Comparison of ENCODE assay signal across 19 cellular contexts in the genomic region with DNA sequence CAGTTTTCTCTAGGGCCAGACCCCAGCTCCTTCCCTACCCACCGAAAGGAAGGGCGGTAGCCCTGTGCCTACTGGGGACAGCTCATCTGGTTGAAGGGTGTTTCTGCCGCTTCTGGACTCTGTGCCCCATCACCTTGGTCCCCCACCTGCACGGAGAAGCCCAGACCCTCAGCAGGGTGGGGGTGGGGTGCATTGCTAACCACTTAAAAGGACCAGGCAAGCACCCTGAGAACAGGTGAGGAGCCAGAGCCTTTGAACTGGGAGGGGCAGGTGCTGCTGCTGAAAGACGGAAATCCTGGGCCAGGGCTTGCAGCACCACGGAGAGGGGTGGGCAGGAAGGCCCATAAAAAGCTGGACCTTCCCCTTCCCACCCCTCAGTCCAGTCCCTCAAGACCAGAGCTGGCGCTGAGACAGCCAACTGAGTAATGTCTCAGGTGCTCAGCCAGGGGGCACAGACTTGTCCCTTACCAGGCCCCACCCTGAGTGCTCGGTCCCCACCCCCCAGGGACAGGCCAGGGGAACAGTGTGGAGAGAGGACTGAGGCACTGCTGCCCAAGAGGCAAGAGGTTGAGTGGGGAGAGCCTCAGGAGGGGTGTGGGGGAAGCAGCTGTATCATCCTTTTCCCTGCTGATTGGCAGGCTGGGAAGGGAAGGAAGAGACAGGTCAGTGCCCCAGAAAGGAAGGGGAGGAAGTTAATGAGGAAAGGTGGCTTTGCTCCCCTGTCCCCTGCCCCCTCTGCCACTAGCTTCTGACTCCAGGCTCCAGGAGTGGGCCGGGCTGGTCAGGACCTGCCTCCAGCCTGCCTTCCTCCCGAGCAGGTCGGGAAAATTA. TPM values are rescaled to one million over a fixed set of nuclear protein-coding genes. Genes with fewer than 3 reads are reported as not detected.
DNase-seq lines count a peak whose midpoint lies in the region; ATAC-seq, FAIRE-seq and TF ChIP-seq lines count a peak whose summit lies in the region.
"Had no signal": no experiment of that assay in that cellular context is flagged by ENCODE, and none has a peak within 500 bp of the region (broad histone marks: within the 10 kb centered on the region; RNA-seq: fewer than 3 reads in every experiment).

No MANE protein-coding gene starts in this region.

- H3K27ac Mint-ChIP-seq in CD4-positive, alpha-beta memory T cell = peak overlapping the region in 1 of 7 donors; percentile 63
- peak overlapping the region in 5 of 9 donors; percentile 8 to 64 (median 26) for H3K27ac Mint-ChIP-seq in naive thymus-derived CD4-positive, alpha-beta T cell

- no peaks in the 10 kb centered on the region for H4K20me1 ChIP-seq in K562 (replicated peaks; ENCODE audit: control insufficient read depth, insufficient read depth, low read length)

- H3K4me1 ChIP-seq in CD4-positive, alpha-beta memory T cell (ENCODE audit: insufficient read depth, low read length) = peaks cover 41% of the 10 kb centered on the region
- peaks cover 29 to 30% of the 10 kb centered on the region in 2 experiments for H3K4me1 ChIP-seq in K562 (replicated peaks in 1 of 2; ENCODE audit: control insufficient read depth in 2 of 2, insufficient read depth in 2 of 2, low read length in 2 of 2)
- peaks cover 0 to 31% of the 10 kb centered on the region in 2 donors for H3K4me1 ChIP-seq in naive thymus-derived CD4-positive, alpha-beta T cell (ENCODE audit: control insufficient read depth in 2 of 2, insufficient read depth in 2 of 2, low read length in 2 of 2)
- H3K4me1 ChIP-seq: BE2C had no signal

- ATAC-seq in K562 (no peak), Right ventricle myocardium superior (ENCODE audit: poor library complexity) (no peak)
- ATAC-seq in naive thymus-derived CD4-positive, alpha-beta T cell = peak; percentile 36
- ATAC-seq: activated naive CD4-positive, alpha-beta T cell treated with anti-CD3 and anti-CD28 coated beads, Interleukin-2, amount 50 U/mL, for 72 hours had no signal

- no peaks in the 10 kb centered on the region for H3K9me3 ChIP-seq in CD4-positive, alpha-beta memory T cell (ENCODE audit: control insufficient read depth in 1 of 2, low read length in 2 of 2)
- no peaks in the 10 kb centered on the region for H3K9me3 ChIP-seq in K562 (replicated peaks; ENCODE audit: control insufficient read depth, insufficient read depth, low read depth, low read length)
- H3K9me3 ChIP-seq in naive thymus-derived CD4-positive, alpha-beta T cell (ENCODE audit: control insufficient read depth in 2 of 3, low read length in 3 of 3) = no peaks in the 10 kb centered on the region
- H3K9me3 ChIP-seq: BE2C, left ventricle myocardium inferior, thoracic aorta had no signal

- H2AFZ ChIP-seq in K562 (ENCODE audit: low read depth, low read length) = no peak overlapping the region

- H3K9ac ChIP-seq in K562 (ENCODE audit: insufficient read depth in 1 of 2, low read depth in 2 of 2, low read length in 2 of 2) = peak overlapping the region in 1 of 2 experiments; percentile 73; a peak in 2 of 4 replicates

- TF ChIP-seq RAD21 in K562 (CRISPR knock-in tag; conservative IDR thresholded peaks at IDR 0.05 in 1 of 2, IDR thresholded peaks at IDR 0.05 in 1 of 2) = no peak

- FAIRE-seq in K562 (lab: Jason Lieb, UNC) = no peak

- no peak overlapping the region for H3K27ac ChIP-seq in CD4-positive, alpha-beta memory T cell (ENCODE audit: low read depth, low read length)
- no peak overlapping the region for H3K27ac ChIP-seq in K562 (ENCODE audit: extremely low read depth, low read depth, low read length)
- no peak overlapping the region for H3K27ac ChIP-seq in naive thymus-derived CD4-positive, alpha-beta T cell (ENCODE audit: low read depth, low read length)
- H3K27ac ChIP-seq: left ventricle myocardium inferior, thoracic aorta had no signal

- peaks cover 21 to 39% (median 30%) of the 10 kb centered on the region in 4 donors for H3K4me1 Mint-ChIP-seq in CD4-positive, alpha-beta memory T cell
- peaks cover 21 to 43% (median 37%) of the 10 kb centered on the region in 7 donors for H3K4me1 Mint-ChIP-seq in naive thymus-derived CD4-positive, alpha-beta T cell
- H3K4me1 Mint-ChIP-seq: neural crest cell had no signal

- no peaks in the 10 kb centered on the region for H3K79me2 ChIP-seq in K562 (ENCODE audit: control insufficient read depth, insufficient read depth, low read length)

- no peak for TF ChIP-seq CTCF in K562 (IDR thresholded peaks at IDR 0.05 in 2 of 3, conservative IDR thresholded peaks at IDR 0.05 in 1 of 3; ENCODE audit: insufficient read depth in 2 of 3, low read depth in 1 of 3, low read length in 3 of 3)

- POLR2A ChIA-PET in CD4-positive, alpha-beta memory T cell (lab: Charles Lee; ENCODE audit: partially characterized antibody) = interaction anchor here (0.9 to 5.4 kb wide), 6 partner anchors 10 to 48 kb away, joined by 3 to 34 read pairs (median 5); a partner anchor contains a TSS
- POLR2A ChIA-PET in K562 (lab: Yijun Ruan, JAX) = interaction anchor here (0.6 to 2.8 kb wide), 10 partner anchors 9 to 273 kb away, joined by 3 to 18 read pairs (median 4); a partner anchor contains a TSS
- POLR2A ChIA-PET in naive thymus-derived CD4-positive, alpha-beta T cell (lab: Charles Lee) = interaction anchor here (0.5 to 2.2 kb wide), 5 partner anchors 9 to 945 kb away, joined by 3 to 13 read pairs (median 4); a partner anchor contains a TSS

- H3K36me3 Mint-ChIP-seq in CD4-positive, alpha-beta memory T cell = no peaks in the 10 kb centered on the region
- no peaks in the 10 kb centered on the region for H3K36me3 Mint-ChIP-seq in naive thymus-derived CD4-positive, alpha-beta T cell
- H3K36me3 Mint-ChIP-seq: activated naive CD4-positive, alpha-beta T cell treated with anti-CD3 and anti-CD28 coated beads, Interleukin-2, amount 50 U/mL, for 72 hours had no signal

- no peak overlapping the region for H3K4me2 ChIP-seq in K562 (ENCODE audit: insufficient read depth, low read length)

- H3K27me3 Mint-ChIP-seq in CD4-positive, alpha-beta memory T cell = peaks cover 0 to 3% of the 10 kb centered on the region in 2 donors
- peaks cover 0 to 5% (median 0%) of the 10 kb centered on the region in 5 donors for H3K27me3 Mint-ChIP-seq in naive thymus-derived CD4-positive, alpha-beta T cell

- no peaks in the 10 kb centered on the region for H3K9me1 ChIP-seq in K562 (ENCODE audit: control insufficient read depth, insufficient read depth, low read length)

- H3K4me3 Mint-ChIP-seq in CD4-positive, alpha-beta memory T cell = peak overlapping the region in 5 of 8 donors; percentile 25 to 52 (median 39)
- peak overlapping the region in 8 of 10 donors; percentile 42 to 70 (median 65) for H3K4me3 Mint-ChIP-seq in naive thymus-derived CD4-positive, alpha-beta T cell
- H3K4me3 Mint-ChIP-seq: neural crest cell had no signal

- intact Hi-C loops in CD4-positive, alpha-beta memory T cell (cut with micrococcal nuclease) = no loop called here
- intact Hi-C loops in K562 (cut with micrococcal nuclease) = no loop called here
- intact Hi-C loops in naive thymus-derived CD4-positive, alpha-beta T cell (cut with micrococcal nuclease) = no loop called here
- intact Hi-C loops in Right ventricle myocardium superior (cut with DNase I) = no loop called here

- no peak for TF ChIP-seq POLR2A in K562 (conservative IDR thresholded peaks at IDR 0.05)

- H3K27me3 ChIP-seq in CD4-positive, alpha-beta memory T cell (ENCODE audit: insufficient read depth, low read length) = no peaks in the 10 kb centered on the region
- no peaks in the 10 kb centered on the region; a peak in 1 of 5 replicates for H3K27me3 ChIP-seq in K562 (ENCODE audit: control insufficient read depth in 2 of 2, insufficient read depth in 2 of 2, low read length in 2 of 2)
- H3K27me3 ChIP-seq in naive thymus-derived CD4-positive, alpha-beta T cell (ENCODE audit: control insufficient read depth in 2 of 2, insufficient read depth in 2 of 2, low read length in 2 of 2) = no peaks in the 10 kb centered on the region

- in situ Hi-C loops in K562 (cut with MboI) = no loop called here

- no peak overlapping the region for H3K4me3 ChIP-seq in CD4-positive, alpha-beta memory T cell (ENCODE audit: low read length in 2 of 2)
- H3K4me3 ChIP-seq in K562 = no peak overlapping the region
- H3K4me3 ChIP-seq in naive thymus-derived CD4-positive, alpha-beta T cell (ENCODE audit: low read length) = no peak overlapping the region
- H3K4me3 ChIP-seq: left ventricle myocardium inferior, thoracic aorta had no signal

- CTCF ChIA-PET in CD4-positive, alpha-beta memory T cell (lab: Charles Lee; ENCODE audit: partially characterized antibody) = interaction anchor here (1.0 to 17.6 kb wide), 3 partner anchors 28 to 86 kb away, joined by 3 to 562 read pairs (median 3); a partner anchor contains a TSS
- CTCF ChIA-PET in K562 (lab: Yijun Ruan, JAX; ENCODE audit: low intra/inter-chr PET ratio) = no interaction called here
- CTCF ChIA-PET in naive thymus-derived CD4-positive, alpha-beta T cell (lab: Charles Lee) = interaction anchor here (0.9 to 14.4 kb wide), 2 partner anchors 41 to 86 kb away, joined by 3 to 290 read pairs; a partner anchor contains a TSS

- peak in 3 of 5 donors; percentile 11 to 22 (median 18) for DNase-seq in CD4-positive, alpha-beta memory T cell
- DNase-seq in ELF-1 (ENCODE audit: low read depth, low spot score) (peak; percentile 48), K562 (ENCODE audit: extremely low read depth in 1 of 4, low spot score in 3 of 4) (no peak), Right ventricle myocardium superior (no peak), NCI-H2029 (lab: John Stamatoyannopoulos, UW) (no peak), hepatic stellate cell (ENCODE audit: low spot score) (no peak), NCI-H524 (lab: John Stamatoyannopoulos, UW) (no peak)
- DNase-seq in naive thymus-derived CD4-positive, alpha-beta T cell = peak in 6 of 9 donors; percentile 10 to 37 (median 34)
- DNase-seq: activated CD4-positive, alpha-beta T cell treated with anti-CD3 and anti-CD28 coated beads for 4 hours; BE2C; left ventricle myocardium inferior; NCI-H1930; NCI-H774; right cardiac atrium; stimulated activated CD4-positive, alpha-beta T cell treated with anti-CD3 and anti-CD28 coated beads, Interleukin-1b, Interleukin-23, amount 100 ng/mL, for 48 hours; T-helper 9 cell had no signal

- TF ChIP-seq EP300 in K562 (IDR thresholded peaks at IDR 0.05; ENCODE audit: low read length) = no peak

- no peaks in the 10 kb centered on the region for H3K9me3 Mint-ChIP-seq in CD4-positive, alpha-beta memory T cell
- H3K9me3 Mint-ChIP-seq in naive thymus-derived CD4-positive, alpha-beta T cell = no peaks in the 10 kb centered on the region
- H3K9me3 Mint-ChIP-seq: activated naive CD4-positive, alpha-beta T cell treated with anti-CD3 and anti-CD28 coated beads, Interleukin-2, amount 50 U/mL, for 72 hours; neural crest cell had no signal

- WGBS in K562 (ENCODE audit: insufficient coverage, low coverage, missing lambda C conversion rate) = 52% methylated on average over 9 of the region's 11 CpGs

- no TSS peak for BruUV-seq in K562 (replicated peaks; lab: Mats Ljungman, UMichigan)

- no peaks in the 10 kb centered on the region for H3K36me3 ChIP-seq in CD4-positive, alpha-beta memory T cell (ENCODE audit: insufficient read depth, low read length)
- H3K36me3 ChIP-seq in K562 (ENCODE audit: control insufficient read depth, insufficient read depth, low read length) = no peaks in the 10 kb centered on the region
- H3K36me3 ChIP-seq in naive thymus-derived CD4-positive, alpha-beta T cell (ENCODE audit: control insufficient read depth in 2 of 3, insufficient read depth in 3 of 3, low read length in 3 of 3) = no peaks in the 10 kb centered on the region
- H3K36me3 ChIP-seq: BE2C, left ventricle myocardium inferior, thoracic aorta had no signal

RNA-seq across cellular contexts. Expression of a gene that starts 10.9 kb away (rescaled TPM):
- 10 to 100 TPM; 39.6 to 39.9 TPM for total RNA-seq in CD4-positive, alpha-beta memory T cell
- 10 to 100 TPM in 1 of 2 donors, 1 to 10 TPM in 1; 3.0 to 17.1 TPM for polyA plus RNA-seq in CD4-positive, alpha-beta memory T cell
- total RNA-seq in K562 (2011; cell fraction: chromatin; rRNA removed; ENCODE audit: low replicate concordance) = 7.1 and 12.2 TPM in 2 replicates
- total RNA-seq in K562 (2011; cell fraction: nucleolus; rRNA removed) = 3.4 and 3.7 TPM in 2 replicates
- total RNA-seq in K562 (2011; cell fraction: nucleoplasm; rRNA removed) = 4.2 and 9.5 TPM in 2 replicates
- total RNA-seq in K562 (2014; rRNA removed) (2.1 and 2.8 TPM in 2 replicates), K562 (2014; rRNA removed; fragmentation: Illumina TruSeq; extraction: Trizol) (1.5 and 2.3 TPM in 2 replicates), K562 (2015; rRNA removed; fragmentation: Illumina TruSeq; extraction: Trizol) (1.4 and 1.5 TPM in 2 replicates), K562 (2021) (15.9 and 17.4 TPM in 2 replicates), Right ventricle myocardium superior (12.4 TPM)
- polyA plus RNA-seq in K562 (2011; rRNA removed) (2.3 and 5.0 TPM in 2 replicates), K562 (2014; fragmentation: Illumina TruSeq; extraction: Trizol) (19.1 and 22.3 TPM in 2 replicates), K562 (2014; fragmentation: Nextera tagmentation; extraction: Ambion mirVana) (under 1 TPM; 0.77 to 0.88 TPM), K562 (2014; rRNA removed) (6.1 and 6.5 TPM in 2 replicates)
- polyA plus RNA-seq in K562 (2011; cell fraction: cytosol; rRNA removed) = 2.4 and 4.0 TPM in 2 replicates
- 7.3 and 11.1 TPM in 2 replicates for polyA plus RNA-seq in K562 (2011; cell fraction: nucleus; rRNA removed)
- 21.1 and 27.4 TPM in 2 replicates for polyA plus RNA-seq in K562 (2012)
- polyA minus RNA-seq in K562 (2011; rRNA and poly(A)+ RNA removed) = 1.8 and 2.7 TPM in 2 replicates
- polyA minus RNA-seq in K562 (2011; cell fraction: cytosol; rRNA and poly(A)+ RNA removed) = 5.8 and 6.6 TPM in 2 replicates
- polyA minus RNA-seq in K562 (2011; cell fraction: nucleus; rRNA and poly(A)+ RNA removed) = 1.2 and 1.3 TPM in 2 replicates
- total RNA-seq in naive thymus-derived CD4-positive, alpha-beta T cell = 10 to 100 TPM; 25.2 to 36.5 (median 30.8) TPM
- 10 to 100 TPM in 1 of 2 donors, 1 to 10 TPM in 1; 7.9 to 15.6 TPM for polyA plus RNA-seq in naive thymus-derived CD4-positive, alpha-beta T cell

RNA-seq across cellular contexts. Expression of a gene that starts 34.2 kb away (rescaled TPM):
- total RNA-seq in CD4-positive, alpha-beta memory T cell = not detected
- polyA plus RNA-seq in CD4-positive, alpha-beta memory T cell = not detected
- total RNA-seq in K562 (2011; cell fraction: chromatin; rRNA removed; ENCODE audit: low replicate concordance) = 4.1 and 13.9 TPM in 2 replicates
- total RNA-seq in K562 (2011; cell fraction: nucleolus; rRNA removed) = 7.8 and 13.2 TPM in 2 replicates
- total RNA-seq in K562 (2011; cell fraction: nucleoplasm; rRNA removed) = 7.0 and 11.1 TPM in 2 replicates
- total RNA-seq in K562 (2014; rRNA removed) (2.2 TPM in 2 replicates), K562 (2014; rRNA removed; fragmentation: Illumina TruSeq; extraction: Trizol) (1.6 and 2.0 TPM in 2 replicates), K562 (2015; rRNA removed; fragmentation: Illumina TruSeq; extraction: Trizol) (1.1 TPM in 2 replicates), K562 (2021) (6.9 and 7.9 TPM in 2 replicates), Right ventricle myocardium superior (0.08 TPM)
- polyA plus RNA-seq in K562 (2011; rRNA removed) (5.2 and 5.5 TPM in 2 replicates), K562 (2014; fragmentation: Illumina TruSeq; extraction: Trizol) (2.9 and 4.1 TPM in 2 replicates), K562 (2014; fragmentation: Nextera tagmentation; extraction: Ambion mirVana) (under 1 TPM; 0.11 TPM), K562 (2014; rRNA removed) (4.6 and 4.7 TPM in 2 replicates)
- 4.0 and 12.5 TPM in 2 replicates for polyA plus RNA-seq in K562 (2011; cell fraction: cytosol; rRNA removed)
- 9.0 and 21.6 TPM in 2 replicates for polyA plus RNA-seq in K562 (2011; cell fraction: nucleus; rRNA removed)
- polyA plus RNA-seq in K562 (2012) = 9.4 and 10.4 TPM in 2 replicates
- polyA minus RNA-seq in K562 (2011; rRNA and poly(A)+ RNA removed) = 3.1 and 4.7 TPM in 2 replicates
- polyA minus RNA-seq in K562 (2011; cell fraction: cytosol; rRNA and poly(A)+ RNA removed) = 4.2 and 7.2 TPM in 2 replicates
- 7.6 and 8.6 TPM in 2 replicates for polyA minus RNA-seq in K562 (2011; cell fraction: nucleus; rRNA and poly(A)+ RNA removed)
- under 1 TPM in 3 of 5 experiments, not detected in 2; 0.16 to 0.29 (median 0.22) TPM for total RNA-seq in naive thymus-derived CD4-positive, alpha-beta T cell
- polyA plus RNA-seq in naive thymus-derived CD4-positive, alpha-beta T cell = under 1 TPM in 1 of 2 donors, not detected in 1; 0.05 TPM
- total RNA-seq: thoracic aorta had no signal

RNA-seq across cellular contexts. Expression of a gene that starts 44.0 kb away (rescaled TPM):
- 10 to 100 TPM; 26.4 to 30.5 TPM for total RNA-seq in CD4-positive, alpha-beta memory T cell
- polyA plus RNA-seq in CD4-positive, alpha-beta memory T cell = 10 to 100 TPM; 15.7 to 19.5 TPM
- total RNA-seq in K562 (2011; cell fraction: chromatin; rRNA removed; ENCODE audit: low replicate concordance) = 69.2 and 220 TPM in 2 replicates
- total RNA-seq in K562 (2011; cell fraction: nucleolus; rRNA removed) = 148 and 158 TPM in 2 replicates
- 96.5 and 102 TPM in 2 replicates for total RNA-seq in K562 (2011; cell fraction: nucleoplasm; rRNA removed)
- total RNA-seq in K562 (2014; rRNA removed) = 23.2 and 29.9 TPM in 2 replicates
- 5.7 and 8.5 TPM in 2 replicates for total RNA-seq in K562 (2014; rRNA removed; fragmentation: Illumina TruSeq; extraction: Trizol)
- total RNA-seq in K562 (2015; rRNA removed; fragmentation: Illumina TruSeq; extraction: Trizol) = 11.8 and 13.7 TPM in 2 replicates
- 24.0 and 28.8 TPM in 2 replicates for total RNA-seq in K562 (2021)
- 19.3 and 32.0 TPM in 2 replicates for polyA plus RNA-seq in K562 (2011; rRNA removed)
- polyA plus RNA-seq in K562 (2011; cell fraction: cytosol; rRNA removed) = 25.1 and 31.5 TPM in 2 replicates
- polyA plus RNA-seq in K562 (2011; cell fraction: nucleus; rRNA removed) = 364 and 377 TPM in 2 replicates
- 26.3 and 41.4 TPM in 2 replicates for polyA plus RNA-seq in K562 (2012)
- polyA plus RNA-seq in K562 (2014; fragmentation: Illumina TruSeq; extraction: Trizol) = 13.6 and 20.9 TPM in 2 replicates
- 1 to 10 TPM in 1 of 2 experiments, under 1 TPM in 1; 0.25 to 1.2 TPM for polyA plus RNA-seq in K562 (2014; fragmentation: Nextera tagmentation; extraction: Ambion mirVana)
- 31.9 and 32.9 TPM in 2 replicates for polyA plus RNA-seq in K562 (2014; rRNA removed)
- polyA minus RNA-seq in K562 (2011; rRNA and poly(A)+ RNA removed) = 10.1 and 10.3 TPM in 2 replicates
- 6.3 and 8.0 TPM in 2 replicates for polyA minus RNA-seq in K562 (2011; cell fraction: cytosol; rRNA and poly(A)+ RNA removed)
- 64.5 and 81.4 TPM in 2 replicates for polyA minus RNA-seq in K562 (2011; cell fraction: nucleus; rRNA and poly(A)+ RNA removed)
- 10 to 100 TPM; 33.4 to 55.9 (median 41.4) TPM for total RNA-seq in naive thymus-derived CD4-positive, alpha-beta T cell
- polyA plus RNA-seq in naive thymus-derived CD4-positive, alpha-beta T cell = 10 to 100 TPM; 27.5 to 34.8 TPM
- 24.2 TPM for total RNA-seq in Right ventricle myocardium superior

RNA-seq across cellular contexts. Expression of a gene that starts 53.6 kb away (rescaled TPM):
- total RNA-seq in CD4-positive, alpha-beta memory T cell = under 1 TPM; 0.23 to 0.69 TPM
- not detected for polyA plus RNA-seq in CD4-positive, alpha-beta memory T cell
- 1.0 and 1.1 TPM in 2 replicates for total RNA-seq in K562 (2011; cell fraction: chromatin; rRNA removed; ENCODE audit: low replicate concordance)
- total RNA-seq in K562 (2011; cell fraction: nucleolus; rRNA removed) = 0.50 and 0.66 TPM in 2 replicates
- total RNA-seq in K562 (2011; cell fraction: nucleoplasm; rRNA removed) = 1.1 TPM in 2 replicates
- total RNA-seq in K562 (2014; rRNA removed) (0.37 TPM in 1 of 2 replicates, not detected in the other), K562 (2014; rRNA removed; fragmentation: Illumina TruSeq; extraction: Trizol) (0.22 and 0.40 TPM in 2 replicates), K562 (2015; rRNA removed; fragmentation: Illumina TruSeq; extraction: Trizol) (0.47 and 0.64 TPM in 2 replicates), K562 (2021) (0.73 and 1.0 TPM in 2 replicates), Right ventricle myocardium superior (0.19 TPM)
- polyA plus RNA-seq in K562 (2011; rRNA removed) (0.59 and 0.72 TPM in 2 replicates), K562 (2014; fragmentation: Illumina TruSeq; extraction: Trizol) (1.4 and 1.9 TPM in 2 replicates), K562 (2014; fragmentation: Nextera tagmentation; extraction: Ambion mirVana) (under 1 TPM; 0.39 TPM), K562 (2014; rRNA removed) (0.53 and 1.4 TPM in 2 replicates)
- polyA plus RNA-seq in K562 (2011; cell fraction: cytosol; rRNA removed) = 0.88 and 0.94 TPM in 2 replicates
- polyA plus RNA-seq in K562 (2011; cell fraction: nucleus; rRNA removed) = 1.5 and 2.2 TPM in 2 replicates
- 1.5 and 2.6 TPM in 2 replicates for polyA plus RNA-seq in K562 (2012)
- 0.30 and 0.42 TPM in 2 replicates for polyA minus RNA-seq in K562 (2011; rRNA and poly(A)+ RNA removed)
- polyA minus RNA-seq in K562 (2011; cell fraction: cytosol; rRNA and poly(A)+ RNA removed) = not detected in 2 replicates
- polyA minus RNA-seq in K562 (2011; cell fraction: nucleus; rRNA and poly(A)+ RNA removed) = 0.27 and 0.44 TPM in 2 replicates
- 1 to 10 TPM in 2 of 5 experiments, under 1 TPM in 3; 0.20 to 1.7 (median 0.66) TPM for total RNA-seq in naive thymus-derived CD4-positive, alpha-beta T cell
- 1 to 10 TPM; 1.2 to 1.8 TPM for polyA plus RNA-seq in naive thymus-derived CD4-positive, alpha-beta T cell

RNA-seq across cellular contexts. Expression of a gene that starts 53.8 kb away (rescaled TPM):
- total RNA-seq in CD4-positive, alpha-beta memory T cell = 10 to 100 TPM; 39.6 to 41.4 TPM
- 10 to 100 TPM; 45.9 to 69.6 TPM for polyA plus RNA-seq in CD4-positive, alpha-beta memory T cell
- total RNA-seq in K562 (2011; cell fraction: chromatin; rRNA removed; ENCODE audit: low replicate concordance) = 25.1 and 49.5 TPM in 2 replicates
- total RNA-seq in K562 (2011; cell fraction: nucleolus; rRNA removed) = 40.0 and 45.0 TPM in 2 replicates
- 37.7 and 40.2 TPM in 2 replicates for total RNA-seq in K562 (2011; cell fraction: nucleoplasm; rRNA removed)
- total RNA-seq in K562 (2014; rRNA removed) (68.6 and 83.9 TPM in 2 replicates), K562 (2014; rRNA removed; fragmentation: Illumina TruSeq; extraction: Trizol) (46.9 and 50.2 TPM in 2 replicates), K562 (2015; rRNA removed; fragmentation: Illumina TruSeq; extraction: Trizol) (52.3 and 53.1 TPM in 2 replicates), K562 (2021) (71.2 and 82.9 TPM in 2 replicates), Right ventricle myocardium superior (53.5 TPM)
- polyA plus RNA-seq in K562 (2011; rRNA removed) (67.3 and 101 TPM in 2 replicates), K562 (2014; fragmentation: Illumina TruSeq; extraction: Trizol) (105 and 108 TPM in 2 replicates), K562 (2014; fragmentation: Nextera tagmentation; extraction: Ambion mirVana) (10 to 100 TPM; 27.8 to 47.8 TPM), K562 (2014; rRNA removed) (67.4 and 83.9 TPM in 2 replicates)
- 154 and 231 TPM in 2 replicates for polyA plus RNA-seq in K562 (2011; cell fraction: cytosol; rRNA removed)
- 49.9 and 54.1 TPM in 2 replicates for polyA plus RNA-seq in K562 (2011; cell fraction: nucleus; rRNA removed)
- 60.8 and 104 TPM in 2 replicates for polyA plus RNA-seq in K562 (2012)
- 82.5 and 100 TPM in 2 replicates for polyA minus RNA-seq in K562 (2011; rRNA and poly(A)+ RNA removed)
- 43.6 and 55.3 TPM in 2 replicates for polyA minus RNA-seq in K562 (2011; cell fraction: cytosol; rRNA and poly(A)+ RNA removed)
- 28.5 and 32.1 TPM in 2 replicates for polyA minus RNA-seq in K562 (2011; cell fraction: nucleus; rRNA and poly(A)+ RNA removed)
- total RNA-seq in naive thymus-derived CD4-positive, alpha-beta T cell = 10 to 100 TPM; 33.6 to 51.2 (median 35.7) TPM
- polyA plus RNA-seq in naive thymus-derived CD4-positive, alpha-beta T cell = 10 to 100 TPM; 36.5 to 44.0 TPM

Comparison
In these comparisons a context has a peak if more than half of its experiments do, and no peak if none do; other contexts are left out.
1. DNase-seq: peak in CD4-positive, alpha-beta memory T cell (3 of 5), ELF-1 (single experiment) and naive thymus-derived CD4-positive, alpha-beta T cell (6 of 9); none in K562 (0 of 4), Right ventricle myocardium superior (single experiment), NCI-H2029 (single experiment), hepatic stellate cell (single experiment) and NCI-H524 (0 of 2).